In the genomic region with DNA sequence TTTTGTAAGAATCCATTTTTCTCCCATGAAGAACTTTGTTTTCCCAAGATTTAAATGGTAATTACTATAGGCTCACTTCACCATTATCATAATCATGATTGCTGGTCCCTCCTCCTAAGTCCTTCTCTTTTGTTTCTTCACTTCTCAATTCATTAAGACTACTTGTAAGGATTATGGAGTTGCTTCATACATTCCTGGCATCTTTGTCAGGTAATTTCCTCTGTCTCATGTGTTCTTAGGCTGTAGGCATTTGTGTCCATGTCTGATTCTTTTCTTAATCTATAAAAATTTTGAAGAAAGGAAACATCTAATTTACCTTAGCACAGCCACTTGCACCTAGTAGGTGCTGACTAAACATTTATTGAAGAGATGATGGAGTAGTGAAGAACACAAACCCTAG, we compare ENCODE assay signal across 33 cellular contexts.
"Had no signal": no experiment of that assay in that cellular context is flagged by ENCODE, and none has a peak within 500 bp of the region (broad histone marks: within the 10 kb centered on the region; RNA-seq: fewer than 3 reads in every experiment).

No MANE protein-coding gene starts in this region.

- H3K4me3 Mint-ChIP-seq: activated CD4-positive, alpha-beta memory T cell treated with anti-CD3 and anti-CD28 coated beads for 36 hours; activated CD4-positive, alpha-beta T cell treated with anti-CD3 and anti-CD28 coated beads for 36 hours; activated CD4-positive, alpha-beta T cell treated with anti-CD3 and anti-CD28 coated beads, Interleukin-2, amount 10 ng/mL, durations not matched to agents 24 days and 14 days; activated CD8-positive, alpha-beta memory T cell treated with anti-CD3 and anti-CD28 coated beads, Interleukin-2, amount 10 ng/mL, durations not matched to agents 7 days and 5 days; activated CD8-positive, alpha-beta T cell treated with anti-CD3 and anti-CD28 coated beads, Interleukin-2, amount 10 ng/mL, durations not matched to agents 7 days and 5 days; activated naive CD4-positive, alpha-beta T cell treated with anti-CD3 and anti-CD28 coated beads for 36 hours; activated naive CD4-positive, alpha-beta T cell treated with anti-CD3 and anti-CD28 coated beads, Interleukin-2, amount 50 U/mL, for 24 hours; activated naive CD8-positive, alpha-beta T cell treated with anti-CD3 and anti-CD28 coated beads for 36 hours; activated naive CD8-positive, alpha-beta T cell treated with anti-CD3 and anti-CD28 coated beads, Interleukin-2, amount 50 U/mL, for 24 hours; activated T-helper 1 cell treated with anti-CD3 and anti-CD28 coated beads, Interleukin-12 subunit alpha, Interleukin-12 subunit beta, Interleukin-2, Interleukin-4 antibody, amounts not matched to agents 30 ng/mL and 10 ng/mL and 1 ng/mL, durations not matched to agents 14 hours and 24 hours and 36 hours had no signal

- H3K36me3 ChIP-seq: adrenal gland, cardiac muscle cell, colonic mucosa had no signal

- H3K27ac Mint-ChIP-seq: activated CD4-positive, alpha-beta memory T cell treated with anti-CD3 and anti-CD28 coated beads for 36 hours; activated CD4-positive, alpha-beta T cell treated with anti-CD3 and anti-CD28 coated beads for 36 hours; activated CD4-positive, alpha-beta T cell treated with anti-CD3 and anti-CD28 coated beads, Interleukin-2, amount 10 ng/mL, durations not matched to agents 24 days and 14 days; activated CD8-positive, alpha-beta memory T cell treated with anti-CD3 and anti-CD28 coated beads, Interleukin-2, amount 10 ng/mL, durations not matched to agents 7 days and 5 days; activated CD8-positive, alpha-beta T cell treated with anti-CD3 and anti-CD28 coated beads, Interleukin-2, amount 10 ng/mL, durations not matched to agents 7 days and 5 days; activated naive CD4-positive, alpha-beta T cell treated with anti-CD3 and anti-CD28 coated beads for 36 hours; activated naive CD4-positive, alpha-beta T cell treated with anti-CD3 and anti-CD28 coated beads, Interleukin-2, amount 50 U/mL, for 24 hours; activated naive CD8-positive, alpha-beta T cell treated with anti-CD3 and anti-CD28 coated beads for 36 hours; activated naive CD8-positive, alpha-beta T cell treated with anti-CD3 and anti-CD28 coated beads, Interleukin-2, amount 50 U/mL, for 24 hours; activated T-helper 1 cell treated with anti-CD3 and anti-CD28 coated beads, Interleukin-12 subunit alpha, Interleukin-12 subunit beta, Interleukin-2, Interleukin-4 antibody, amounts not matched to agents 30 ng/mL and 10 ng/mL and 1 ng/mL, durations not matched to agents 14 hours and 24 hours and 36 hours; activated T-helper 2 cell treated with anti-CD3 and anti-CD28 coated beads, Interferon-gamma antibody, Interleukin-2, Interleukin-4, amounts not matched to agents 10 μg/mL and 5 μg/mL and 100 μg/mL, durations not matched to agents 14 hours and 24 hours and 36 hours had no signal

- H3K36me3 Mint-ChIP-seq: activated CD4-positive, alpha-beta memory T cell treated with anti-CD3 and anti-CD28 coated beads for 36 hours had no signal

- H3K27me3 Mint-ChIP-seq: activated CD4-positive, alpha-beta memory T cell treated with anti-CD3 and anti-CD28 coated beads for 36 hours; activated CD4-positive, alpha-beta T cell treated with anti-CD3 and anti-CD28 coated beads for 36 hours; activated CD4-positive, alpha-beta T cell treated with anti-CD3 and anti-CD28 coated beads, Interleukin-2, amount 10 ng/mL, durations not matched to agents 24 days and 14 days; activated CD8-positive, alpha-beta memory T cell treated with anti-CD3 and anti-CD28 coated beads, Interleukin-2, amount 10 ng/mL, durations not matched to agents 7 days and 5 days; activated naive CD4-positive, alpha-beta T cell treated with anti-CD3 and anti-CD28 coated beads, Interleukin-2, amount 50 U/mL, for 24 hours; activated naive CD8-positive, alpha-beta T cell treated with anti-CD3 and anti-CD28 coated beads for 36 hours; activated naive CD8-positive, alpha-beta T cell treated with anti-CD3 and anti-CD28 coated beads, Interleukin-2, amount 50 U/mL, for 24 hours had no signal

- ATAC-seq: activated CD4-positive, alpha-beta T cell treated with anti-CD3 and anti-CD28 coated beads for 36 hours; activated CD8-positive, alpha-beta memory T cell treated with anti-CD3 and anti-CD28 coated beads, Interleukin-2, amount 10 ng/mL, durations not matched to agents 7 days and 5 days; activated CD8-positive, alpha-beta T cell treated with anti-CD3 and anti-CD28 coated beads, Interleukin-2, amount 10 ng/mL, durations not matched to agents 7 days and 5 days; activated naive CD8-positive, alpha-beta T cell treated with anti-CD3 and anti-CD28 coated beads, Interleukin-2, amount 50 U/mL, for 24 hours; body of pancreas; esophagus mucosa had no signal

- H3K27ac ChIP-seq: adrenal gland, body of pancreas, cardiac muscle cell, colonic mucosa had no signal

- H3K4me3 ChIP-seq: adrenal gland, body of pancreas, cardiac muscle cell, colonic mucosa had no signal

- H3K4me1 ChIP-seq: adrenal gland, body of pancreas, colonic mucosa had no signal

- DNase-seq: activated CD4-positive, alpha-beta memory T cell treated with anti-CD3 and anti-CD28 coated beads for 36 hours; activated CD4-positive, alpha-beta T cell treated with anti-CD3 and anti-CD28 coated beads for 36 hours; activated CD4-positive, alpha-beta T cell treated with anti-CD3 and anti-CD28 coated beads, Interleukin-2, amount 10 ng/mL, durations not matched to agents 24 days and 14 days; activated CD4-positive, CD25-positive, alpha-beta regulatory T cell; activated CD4-positive, CD25-positive, alpha-beta regulatory T cell treated with anti-CD3 and anti-CD28 coated beads, Interleukin-2, amount 50 U/mL, for 72 hours; activated CD8-positive, alpha-beta memory T cell treated with anti-CD3 and anti-CD28 coated beads, Interleukin-2, amount 10 ng/mL, durations not matched to agents 7 days and 5 days; activated CD8-positive, alpha-beta memory T cell treated with anti-CD3 and anti-CD28 coated beads, Interleukin-2, amount 50 U/mL, for 4 hours; activated CD8-positive, alpha-beta T cell treated with anti-CD3 and anti-CD28 coated beads, Interleukin-2, amount 10 ng/mL, durations not matched to agents 7 days and 5 days; activated effector memory CD4-positive, alpha-beta T cell treated with anti-CD3 and anti-CD28 coated beads, Interleukin-2, amount 50 U/mL, for 16 hours; activated naive CD4-positive, alpha-beta T cell treated with anti-CD3 and anti-CD28 coated beads for 36 hours; activated naive CD8-positive, alpha-beta T cell treated with anti-CD3 and anti-CD28 coated beads for 36 hours; activated naive CD8-positive, alpha-beta T cell treated with anti-CD3 and anti-CD28 coated beads, Interleukin-2, amount 50 U/mL, for 24 hours; activated T-cell treated with anti-CD3 and anti-CD28 coated beads, Interleukin-2, amount 50 U/mL, for 1 hour; activated T-cell treated with anti-CD3 and anti-CD28 coated beads, Interleukin-2, amount 50 U/mL, for 48 hours; adrenal gland; amygdala; aorta; body of pancreas; central memory CD4-positive, alpha-beta T cell; cerebellar nuclear complex; colonic mucosa; effector CD8-positive, alpha-beta T cell; foreskin fibroblast; head of caudate nucleus; T-helper 2 cell had no signal

- FAIRE-seq: endometrium, endothelial cell of umbilical vein, frontal cortex had no signal

- H3K9me3 Mint-ChIP-seq: activated CD4-positive, alpha-beta memory T cell treated with anti-CD3 and anti-CD28 coated beads for 36 hours; activated naive CD4-positive, alpha-beta T cell treated with anti-CD3 and anti-CD28 coated beads for 36 hours; activated naive CD4-positive, alpha-beta T cell treated with anti-CD3 and anti-CD28 coated beads, Interleukin-2, amount 50 U/mL, for 24 hours; activated naive CD8-positive, alpha-beta T cell treated with anti-CD3 and anti-CD28 coated beads for 36 hours had no signal

- H3K9me3 ChIP-seq: adrenal gland, body of pancreas, colonic mucosa had no signal

- H3K27me3 ChIP-seq: adrenal gland, body of pancreas, cardiac muscle cell, colonic mucosa had no signal
